8 cellular contexts compared by ENCODE assay signal in genomic region chr1:54542120-54542961, GRCh38. TPM values are rescaled to one million over a fixed set of nuclear protein-coding genes. Genes with fewer than 3 reads are reported as not detected.
DNase-seq lines count a peak whose midpoint lies in the region; ATAC-seq, FAIRE-seq and TF ChIP-seq lines count a peak whose summit lies in the region.

No MANE protein-coding gene starts in this region.

- peak; percentile 88 to 90 for ATAC-seq in A549
- peak; percentile 41 for ATAC-seq in GM18861 (IDR thresholded peaks at IDR 0.05; ENCODE audit: unreplicated experiment)
- ATAC-seq in HG03354 (IDR thresholded peaks at IDR 0.05; ENCODE audit: poor library complexity, severe bottlenecking, unreplicated experiment): peak; percentile 81

- peak; percentile 58 for TF ChIP-seq POLR2A in A549 (IDR thresholded peaks at IDR 0.05; ENCODE audit: low read length)

- no peak; the same call in 2 of the 3 replicates for TF ChIP-seq CTCF in A549 (IDR thresholded peaks at IDR 0.05)
- TF ChIP-seq CTCF in endothelial cell (IDR thresholded peaks at IDR 0.05; ENCODE audit: unreplicated experiment): no peak

- POLR2A ChIA-PET in A549 (lab: Yijun Ruan, JAX): interaction anchor here (1.4 kb wide), 1 partner anchor 26 kb away, joined by 3 read pairs; no protein-coding TSS in a partner anchor

- 6% methylated on average over 3 of the region's 61 CpGs for WGBS in A549 (ENCODE audit: missing lambda C conversion rate)

- H3K27ac Mint-ChIP-seq in endothelial cell (ENCODE audit: unreplicated experiment): peak overlapping the region; percentile 90

- TF ChIP-seq RAD21 in A549 (conservative IDR thresholded peaks at IDR 0.05 in 1 of 2, IDR thresholded peaks at IDR 0.05 in 1 of 2): no peak; a peak in 1 of 5 replicates

- DNase-seq in A549 (ENCODE audit: low read depth in 1 of 2, low spot score in 1 of 2) (peak; percentile 55 to 76), NCI-H82 treated with DMSO at 0.1 percent for 48 hours (lab: John Stamatoyannopoulos, UW; ENCODE audit: unreplicated experiment) (peak; percentile 67), endothelial cell (ENCODE audit: low spot score) (peak; percentile 75), middle frontal gyrus (ENCODE audit: extremely low spot score, low spot score) (peak; percentile 10)
- peak; percentile 52 for DNase-seq in activated CD8-positive, alpha-beta memory T cell treated with anti-CD3 and anti-CD28 coated beads, Interleukin-2, amount 50 U/mL, for 4 hours
- peak; percentile 40 to 47 for DNase-seq in stimulated activated CD8-positive, alpha-beta memory T cell treated with anti-CD3 and anti-CD28 coated beads, Interleukin-2, amount 100 ng/mL, for 48 hours (ENCODE audit: low read depth in 2 of 2)

- H3K4me1 ChIP-seq in A549: peaks cover 15% of the 10 kb centered on the region; the same call in 2 of the 3 replicates

- H3K27me3 Mint-ChIP-seq in endothelial cell (ENCODE audit: unreplicated experiment): peaks cover 7% of the 10 kb centered on the region

- peaks cover 55% of the 10 kb centered on the region for H3K4me1 Mint-ChIP-seq in endothelial cell (ENCODE audit: unreplicated experiment)

- no peak for TF ChIP-seq EP300 in A549 (IDR thresholded peaks at IDR 0.05)

- H3K36me3 Mint-ChIP-seq in endothelial cell (ENCODE audit: low read depth, unreplicated experiment): no peaks in the 10 kb centered on the region

- peak overlapping the region; percentile 78 to 93 for H3K27ac ChIP-seq in A549

- peak overlapping the region; percentile 77 for H3K4me3 Mint-ChIP-seq in endothelial cell (ENCODE audit: unreplicated experiment)

- no peak for FAIRE-seq in A549 (lab: Jason Lieb, UNC)

- H3K4me3 ChIP-seq in A549: peak overlapping the region; percentile 51

- H3K9me3 ChIP-seq in A549: no peaks in the 10 kb centered on the region

- CTCF ChIA-PET in A549 (lab: Yijun Ruan, JAX): interaction anchor here (1.4 to 1.6 kb wide), 2 partner anchors 9 to 13 kb away, joined by 3 read pairs; no protein-coding TSS in a partner anchor

- H3K9me3 Mint-ChIP-seq in endothelial cell (ENCODE audit: unreplicated experiment): no peaks in the 10 kb centered on the region

- H3K4me2 ChIP-seq in A549: peak overlapping the region; percentile 88

TF ChIP-seq in A549, 52 proteins besides CTCF, POLR2A, EP300 and RAD21:
- no peak for TF ChIP-seq POLR2AphosphoS2 (conservative IDR thresholded peaks at IDR 0.05; ENCODE audit: low read length)
- TF ChIP-seq BCL3 (IDR thresholded peaks at IDR 0.05): 0 out of 3 replicates have a peak, but pooled peaks have one; percentile 20
- TF ChIP-seq E2F6 (IDR thresholded peaks at IDR 0.05; ENCODE audit: borderline replicate concordance, low read depth): peak; percentile 30; the same call in 1 of the 2 replicates
- 0 out of 2 replicates have a peak, but pooled peaks have one; percentile 3 for TF ChIP-seq PBX3 (IDR thresholded peaks at IDR 0.05)
- TF ChIP-seq RFX5 (IDR thresholded peaks at IDR 0.05): no peak
- no peak for TF ChIP-seq FOSL2 (IDR thresholded peaks at IDR 0.05)
- TF ChIP-seq FOSL2 (CRISPR knock-in tag; IDR thresholded peaks at IDR 0.05): peak; percentile 32; the same call in 1 of the 2 replicates
- TF ChIP-seq MAX (IDR thresholded peaks at IDR 0.05): peak; percentile 65; the same call in 1 of the 2 replicates
- peak in 1 of 2 experiments; percentile 50; a peak in 3 of 5 replicates for TF ChIP-seq JUN (IDR thresholded peaks at IDR 0.05)

RNA-seq across cellular contexts. Expression of gene ACOT11, which starts 5.7 kb away (rescaled TPM):
- polyA plus RNA-seq in A549 (2011; rRNA removed): 1.7 and 2.0 TPM in 2 replicates
- 2.2 and 2.8 TPM in 2 replicates for polyA plus RNA-seq in A549 (2012; cell fraction: cytosol; rRNA removed)
- polyA plus RNA-seq in A549 (2012; cell fraction: nucleus; rRNA removed): 7.0 and 9.9 TPM in 2 replicates
- polyA plus RNA-seq in A549 (2017; fragmentation: RNase III; extraction: RNeasy Plus Mini Kit Qiagen cat#74134 plus additional on column Dnase treatment): 1.5 to 1.8 TPM (median 1.7 TPM) in 3 replicates
- polyA minus RNA-seq in A549 (2011; rRNA and poly(A)+ RNA removed): 2.6 and 2.8 TPM in 2 replicates
- 35.6 TPM for total RNA-seq in endothelial cell (ENCODE audit: unreplicated experiment)

Comparison
In these comparisons a context has a peak if more than half of its experiments do, and no peak if none do; other contexts are left out.
1. Peak in every context shown above with its lines: DNase-seq, ATAC-seq, H3K4me3 ChIP-seq and H3K27ac ChIP-seq.
2. DNase-seq: peak in every context shown above with its lines; median percentile 75 in endothelial cell; 67 in NCI-H82 treated with DMSO at 0.1 percent for 48 hours; 66 in A549; 52 in activated CD8-positive, alpha-beta memory T cell treated with anti-CD3 and anti-CD28 coated beads, Interleukin-2, amount 50 U/mL, for 4 hours; 44 in stimulated activated CD8-positive, alpha-beta memory T cell treated with anti-CD3 and anti-CD28 coated beads, Interleukin-2, amount 100 ng/mL, for 48 hours; 10 in middle frontal gyrus.